Comparison of ENCODE assay signal across 26 cellular contexts in genomic region chr5:168830833-168831232, GRCh38.
"Had no signal": no experiment of that assay in that cellular context is flagged by ENCODE, and none has a peak within 500 bp of the region (broad histone marks: within the 10 kb centered on the region; RNA-seq: fewer than 3 reads in every experiment).

No MANE protein-coding gene starts in this region.

- H3K36me3 Mint-ChIP-seq: activated naive CD4-positive, alpha-beta T cell treated with anti-CD3 and anti-CD28 coated beads, Interleukin-2, amount 50 U/mL, for 24 hours; mesothelial cell of epicardium; naive B cell had no signal

- H3K4me3 Mint-ChIP-seq: activated naive CD4-positive, alpha-beta T cell treated with anti-CD3 and anti-CD28 coated beads, Interleukin-2, amount 50 U/mL, for 24 hours; activated naive CD8-positive, alpha-beta T cell treated with anti-CD3 and anti-CD28 coated beads, Interleukin-2, amount 50 U/mL, for 24 hours; activated T-cell treated with anti-CD3 and anti-CD28 coated beads, Interleukin-2, amount 50 U/mL, for 24 hours; mesothelial cell of epicardium; naive B cell; nephron progenitor cell had no signal

- H3K4me3 ChIP-seq: esophagus squamous epithelium, hepatocyte, pancreas, prostate gland, spleen, thoracic aorta had no signal

- H3K9me3 Mint-ChIP-seq: activated naive CD4-positive, alpha-beta T cell treated with anti-CD3 and anti-CD28 coated beads, Interleukin-2, amount 50 U/mL, for 24 hours; activated naive CD8-positive, alpha-beta T cell treated with anti-CD3 and anti-CD28 coated beads, Interleukin-2, amount 50 U/mL, for 24 hours; activated T-cell treated with anti-CD3 and anti-CD28 coated beads, Interleukin-2, amount 50 U/mL, for 24 hours; mesothelial cell of epicardium; naive B cell; nephron progenitor cell had no signal

- H3K4me1 ChIP-seq: esophagus squamous epithelium, pancreas, prostate gland, spleen had no signal

- H3K4me1 Mint-ChIP-seq: activated naive CD4-positive, alpha-beta T cell treated with anti-CD3 and anti-CD28 coated beads, Interleukin-2, amount 50 U/mL, for 24 hours; naive B cell had no signal

- H3K27ac Mint-ChIP-seq: activated naive CD4-positive, alpha-beta T cell treated with anti-CD3 and anti-CD28 coated beads, Interleukin-2, amount 50 U/mL, for 24 hours; activated T-cell treated with anti-CD3 and anti-CD28 coated beads, Interleukin-2, amount 50 U/mL, for 24 hours; mesothelial cell of epicardium; naive B cell; nephron progenitor cell had no signal

- H3K27me3 ChIP-seq: esophagus squamous epithelium, hepatocyte, pancreas had no signal

- H3K9me3 ChIP-seq: esophagus squamous epithelium, pancreas, prostate gland, spleen, thoracic aorta had no signal

- H3K27ac ChIP-seq: epithelial cell of prostate, esophagus squamous epithelium, hepatocyte, pancreas, prostate gland, spleen, thoracic aorta had no signal

- H3K36me3 ChIP-seq: esophagus squamous epithelium, pancreas, prostate gland, spleen, thoracic aorta had no signal

- ATAC-seq: pancreas had no signal

- DNase-seq: activated CD4-positive, alpha-beta T cell treated with anti-CD3 and anti-CD28 coated beads, Interleukin-2, amount 50 U/mL, for 4 hours; activated CD4-positive, CD25-positive, alpha-beta regulatory T cell treated with anti-CD3 and anti-CD28 coated beads, Interleukin-2, amount 50 U/mL, for 72 hours; activated gamma-delta T cell treated with Interleukin-2 at 50 U/mL for 16 hours; activated naive CD8-positive, alpha-beta T cell treated with anti-CD3 and anti-CD28 coated beads, Interleukin-2, amount 50 U/mL, for 24 hours; activated T-cell treated with anti-CD3 and anti-CD28 coated beads, Interleukin-2, amount 50 U/mL, for 24 hours; amygdala; effector CD8-positive, alpha-beta T cell; esophagus squamous epithelium; foreskin melanocyte; islet precursor cell; mammary epithelial cell; naive B cell; nephron progenitor cell; nucleus accumbens; pancreas; retina; spleen; stimulated activated naive CD4-positive, alpha-beta T cell treated with Interleukin-2 at 50 U/mL for 16 hours; T-helper 2 cell; trophoblast cell had no signal
